ENCODE assay signal across 24 cellular contexts in the genomic region with DNA sequence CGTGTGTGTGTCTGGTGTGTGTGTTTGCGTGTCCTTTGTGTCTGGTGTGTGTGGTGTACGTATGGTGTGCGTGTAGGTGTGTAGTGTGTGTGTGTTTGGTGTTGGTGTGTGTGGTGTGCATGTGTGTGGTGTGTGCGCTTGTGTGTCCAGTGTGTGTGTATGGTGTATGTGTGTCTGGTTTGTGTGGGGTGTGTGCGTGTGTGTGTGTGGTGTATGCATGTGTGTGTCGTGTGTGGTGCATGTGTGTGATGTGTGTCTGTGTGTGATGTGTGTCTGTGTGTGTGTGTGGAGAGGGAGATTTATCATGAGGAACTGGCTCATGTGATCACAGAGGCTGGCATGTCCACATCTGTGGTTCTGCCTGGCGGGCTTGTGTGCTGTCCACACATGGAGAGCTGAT.
"Had no signal": no experiment of that assay in that cellular context is flagged by ENCODE, and none has a peak within 500 bp of the region (broad histone marks: within the 10 kb centered on the region; RNA-seq: fewer than 3 reads in every experiment).

No MANE protein-coding gene starts in this region.

- H3K4me3 ChIP-seq: PC-9 had no signal

- H2AFZ ChIP-seq: PC-9 had no signal

- H3K27me3 ChIP-seq: brain microvascular endothelial cell had no signal

- H3K4me2 ChIP-seq: KMS-11, PC-9 had no signal

- H3K9ac ChIP-seq: KMS-11 had no signal

- DNase-seq: activated CD4-positive, alpha-beta memory T cell treated with anti-CD3 and anti-CD28 coated beads for 36 hours; activated CD4-positive, alpha-beta T cell treated with anti-CD3 and anti-CD28 coated beads, Interleukin-2, amount 10 ng/mL, durations not matched to agents 7 days and 5 days; activated CD4-positive, CD25-positive, alpha-beta regulatory T cell; activated gamma-delta T cell; activated naive CD4-positive, alpha-beta T cell treated with anti-CD3 and anti-CD28 coated beads, Interleukin-2, amount 10 ng/mL, durations not matched to agents 7 days and 5 days; activated naive CD8-positive, alpha-beta T cell treated with anti-CD3 and anti-CD28 coated beads for 36 hours; activated T-cell treated with anti-CD3 and anti-CD28 coated beads for 4 hours; activated T-cell treated with anti-CD3 and anti-CD28 coated beads, Interleukin-2, amount 50 U/mL, for 48 hours; brain microvascular endothelial cell; NCI-H1092; NCI-H1417; NCI-H1930; NCI-H2107; NCI-H2171 treated with DMSO at 0.1 percent for 48 hours; NCI-H226; NCI-H526; NCI-H774; SHP77 treated with DMSO at 0.1 percent for 48 hours; T-helper 2 cell; T1000 had no signal

- ATAC-seq: activated T-helper 17 cell treated with anti-CD3 and anti-CD28 coated beads, Interleukin-2, amount 50 U/mL, for 72 hours had no signal

- H3K36me3 ChIP-seq: brain microvascular endothelial cell had no signal

- H3K27ac ChIP-seq: brain microvascular endothelial cell, KMS-11, PC-9 had no signal

- FAIRE-seq: TTC549 had no signal
